ENCODE assay signal across 29 cellular contexts in genomic region chr12:8475508-8475907, GRCh38. TPM values are rescaled to one million over a fixed set of nuclear protein-coding genes. Genes with fewer than 3 reads are reported as not detected.
"Had no signal": no experiment of that assay in that cellular context is flagged by ENCODE, and none has a peak within 500 bp of the region (broad histone marks: within the 10 kb centered on the region; RNA-seq: fewer than 3 reads in every experiment).

No MANE protein-coding gene starts in this region.

- H3K9me3 Mint-ChIP-seq: activated naive CD4-positive, alpha-beta T cell treated with anti-CD3 and anti-CD28 coated beads, Interleukin-2, amount 50 U/mL, for 24 hours; activated T-cell treated with anti-CD3 and anti-CD28 coated beads, Interleukin-2, amount 50 U/mL, for 24 hours; activated T-helper 1 cell treated with anti-CD3 and anti-CD28 coated beads, Interleukin-12 subunit alpha, Interleukin-12 subunit beta, Interleukin-2, Interleukin-4 antibody, amounts not matched to agents 30 ng/mL and 10 ng/mL and 1 ng/mL, durations not matched to agents 14 hours and 24 hours and 36 hours had no signal

- DNase-seq: activated CD4-positive, alpha-beta T cell treated with anti-CD3 and anti-CD28 coated beads for 36 hours; activated CD8-positive, alpha-beta memory T cell treated with anti-CD3 and anti-CD28 coated beads, Interleukin-2, amount 10 ng/mL, durations not matched to agents 7 days and 5 days; activated effector memory CD4-positive, alpha-beta T cell treated with Interleukin-2 at 50 U/mL for 16 hours; activated naive CD4-positive, alpha-beta T cell; activated T-cell treated with anti-CD3 and anti-CD28 coated beads, Interleukin-2, amount 50 U/mL, for 24 hours; aorta; caudate nucleus; NCI-H1105; NCI-H1436; NCI-H1694 treated with DMSO at 0.1 percent for 48 hours; NCI-H2029 treated with DMSO at 0.1 percent for 48 hours; NCI-H345; NCI-H510A; NCI-H526 treated with DMSO at 0.1 percent for 48 hours; NCI-H82; OCI-M1; Peyer's patch; Right ventricle myocardium superior; SJCRH30; SK-N-SH; T-helper 1 cell had no signal

- H3K4me2 ChIP-seq: SK-N-SH had no signal

- H3K9me3 ChIP-seq: breast epithelium, Peyer's patch, SJCRH30, SK-N-SH had no signal

- H3K4me3 Mint-ChIP-seq: activated CD4-positive, alpha-beta T cell treated with anti-CD3 and anti-CD28 coated beads for 36 hours; activated CD8-positive, alpha-beta memory T cell treated with anti-CD3 and anti-CD28 coated beads, Interleukin-2, amount 10 ng/mL, durations not matched to agents 7 days and 5 days; activated naive CD4-positive, alpha-beta T cell treated with anti-CD3 and anti-CD28 coated beads, Interleukin-2, amount 50 U/mL, for 24 hours; activated T-cell treated with anti-CD3 and anti-CD28 coated beads, Interleukin-2, amount 50 U/mL, for 24 hours; activated T-helper 1 cell treated with anti-CD3 and anti-CD28 coated beads, Interleukin-12 subunit alpha, Interleukin-12 subunit beta, Interleukin-2, Interleukin-4 antibody, amounts not matched to agents 30 ng/mL and 10 ng/mL and 1 ng/mL, durations not matched to agents 14 hours and 24 hours and 36 hours had no signal

- ATAC-seq: activated CD4-positive, alpha-beta T cell treated with anti-CD3 and anti-CD28 coated beads for 36 hours; activated CD8-positive, alpha-beta memory T cell treated with anti-CD3 and anti-CD28 coated beads, Interleukin-2, amount 10 ng/mL, durations not matched to agents 7 days and 5 days had no signal

- H3K36me3 ChIP-seq: breast epithelium, Peyer's patch, SJCRH30 had no signal

- H3K9me2 ChIP-seq: SK-N-SH had no signal

- H3K4me1 Mint-ChIP-seq: activated CD4-positive, alpha-beta T cell treated with anti-CD3 and anti-CD28 coated beads for 36 hours; activated CD8-positive, alpha-beta memory T cell treated with anti-CD3 and anti-CD28 coated beads, Interleukin-2, amount 10 ng/mL, durations not matched to agents 7 days and 5 days; activated naive CD4-positive, alpha-beta T cell treated with anti-CD3 and anti-CD28 coated beads, Interleukin-2, amount 50 U/mL, for 24 hours had no signal

- H3K4me1 ChIP-seq: breast epithelium, Peyer's patch, SJCRH30 had no signal

- H3K9ac ChIP-seq: SK-N-SH had no signal

- H3K27ac ChIP-seq: breast epithelium, Peyer's patch, RWPE1, SJCRH30, VCaP had no signal

- H3K4me3 ChIP-seq: breast epithelium, Peyer's patch, SJCRH30 had no signal

- H3K36me3 Mint-ChIP-seq: activated CD8-positive, alpha-beta memory T cell treated with anti-CD3 and anti-CD28 coated beads, Interleukin-2, amount 10 ng/mL, durations not matched to agents 7 days and 5 days; activated naive CD4-positive, alpha-beta T cell treated with anti-CD3 and anti-CD28 coated beads, Interleukin-2, amount 50 U/mL, for 24 hours had no signal

- H3K27ac Mint-ChIP-seq: activated CD4-positive, alpha-beta T cell treated with anti-CD3 and anti-CD28 coated beads for 36 hours; activated CD8-positive, alpha-beta memory T cell treated with anti-CD3 and anti-CD28 coated beads, Interleukin-2, amount 10 ng/mL, durations not matched to agents 7 days and 5 days; activated naive CD4-positive, alpha-beta T cell treated with anti-CD3 and anti-CD28 coated beads, Interleukin-2, amount 50 U/mL, for 24 hours; activated T-cell treated with anti-CD3 and anti-CD28 coated beads, Interleukin-2, amount 50 U/mL, for 24 hours; activated T-helper 1 cell treated with anti-CD3 and anti-CD28 coated beads, Interleukin-12 subunit alpha, Interleukin-12 subunit beta, Interleukin-2, Interleukin-4 antibody, amounts not matched to agents 30 ng/mL and 10 ng/mL and 1 ng/mL, durations not matched to agents 14 hours and 24 hours and 36 hours had no signal

- H3K27me3 ChIP-seq: breast epithelium, Peyer's patch, SJCRH30 had no signal

RNA-seq across cellular contexts. Expression of gene CLEC6A, which starts 19.7 kb away (rescaled TPM):
- total RNA-seq: activated CD4-positive, alpha-beta T cell treated with anti-CD3 and anti-CD28 coated beads for 36 hours; activated CD8-positive, alpha-beta memory T cell treated with anti-CD3 and anti-CD28 coated beads, Interleukin-2, amount 10 ng/mL, durations not matched to agents 7 days and 5 days; activated T-helper 1 cell treated with anti-CD3 and anti-CD28 coated beads, Interleukin-12 subunit alpha, Interleukin-12 subunit beta, Interleukin-2, Interleukin-4 antibody, amounts not matched to agents 30 ng/mL and 10 ng/mL and 1 ng/mL, durations not matched to agents 14 hours and 24 hours and 36 hours; aorta; breast epithelium; cerebellum; MCF 10A; Peyer's patch; Right ventricle myocardium superior; SJCRH30 had no signal

RNA-seq across cellular contexts. Expression of gene CLEC4D, which starts 37.8 kb away (rescaled TPM):
- total RNA-seq: activated CD4-positive, alpha-beta T cell treated with anti-CD3 and anti-CD28 coated beads for 36 hours; activated CD8-positive, alpha-beta memory T cell treated with anti-CD3 and anti-CD28 coated beads, Interleukin-2, amount 10 ng/mL, durations not matched to agents 7 days and 5 days; activated T-helper 1 cell treated with anti-CD3 and anti-CD28 coated beads, Interleukin-12 subunit alpha, Interleukin-12 subunit beta, Interleukin-2, Interleukin-4 antibody, amounts not matched to agents 30 ng/mL and 10 ng/mL and 1 ng/mL, durations not matched to agents 14 hours and 24 hours and 36 hours; cerebellum; MCF 10A; Peyer's patch; Right ventricle myocardium superior; SJCRH30; T-helper 2 cell treated with Interferon-gamma antibody and Interleukin-4, amounts not matched to agents 100 ng/mL and 5 ng/mL, for 36 hours had no signal
